In genomic region chr5:149586708-149587318, GRCh38 we compare ENCODE assay signal across 13 cellular contexts. TPM values are rescaled to one million over a fixed set of nuclear protein-coding genes. Genes with fewer than 3 reads are reported as not detected.
A peak's percentile ranks its signal among the peaks of the same experiment; 100 is the strongest.
DNase-seq lines count a peak whose midpoint lies in the region; ATAC-seq, FAIRE-seq and TF ChIP-seq lines count a peak whose summit lies in the region.
"Had no signal": no experiment of that assay in that cellular context is flagged by ENCODE, and none has a peak within 500 bp of the region (broad histone marks: within the 10 kb centered on the region; RNA-seq: fewer than 3 reads in every experiment).

No MANE protein-coding gene starts in this region.

- H3K4me3 ChIP-seq in LNCaP clone FGC (ENCODE audit: low read depth, low read length) (no peak overlapping the region), small intestine (ENCODE audit: low read depth in 1 of 2, low read length in 2 of 2) (no peak overlapping the region)
- H3K4me3 ChIP-seq: right lobe of liver had no signal

- 8 to 56% (median 30%) methylated on average over 1 of the region's 1 CpG for WGBS in small intestine, 3 donors

- no peaks in the 10 kb centered on the region for H3K36me3 ChIP-seq in small intestine (ENCODE audit: control insufficient read depth in 2 of 2, insufficient read depth in 2 of 2, low read length in 2 of 2)
- H3K36me3 ChIP-seq: right lobe of liver had no signal

- peak; percentile 52 for ATAC-seq in GM18870 (IDR thresholded peaks at IDR 0.05; ENCODE audit: unreplicated experiment)
- no peak for ATAC-seq in foreskin keratinocyte
- no peak for ATAC-seq in GM18873 (IDR thresholded peaks at IDR 0.05; ENCODE audit: low FRiP score, unreplicated experiment)

- H3K27ac ChIP-seq in foreskin keratinocyte = peak overlapping the region; percentile 58
- H3K27ac ChIP-seq in small intestine (ENCODE audit: low read depth in 1 of 2, low read length in 1 of 2) = peak overlapping the region; percentile 45 to 46
- H3K27ac ChIP-seq: right lobe of liver had no signal

- peak; percentile 37 for DNase-seq in LNCaP clone FGC (ENCODE audit: low read depth)
- DNase-seq in foreskin keratinocyte = peak in 1 of 2 donors; percentile 43
- peak; percentile 59 for DNase-seq in small intestine
- no peak for DNase-seq in GM20000 (ENCODE audit: low spot score)
- DNase-seq in NCI-H2171 treated with DMSO at 0.1 percent for 48 hours (lab: John Stamatoyannopoulos, UW) = no peak
- no peak for DNase-seq in NCI-H128 (lab: John Stamatoyannopoulos, UW; ENCODE audit: unreplicated experiment)
- DNase-seq: activated naive CD8-positive, alpha-beta T cell treated with anti-CD3 and anti-CD28 coated beads, Interleukin-2, amount 10 ng/mL, durations not matched to agents 7 days and 5 days; CD4-positive, alpha-beta memory T cell; NCI-H1105; NCI-H524; right lobe of liver had no signal

- H3K9me3 ChIP-seq in small intestine (ENCODE audit: control insufficient read depth, low read depth) = no peaks in the 10 kb centered on the region
- H3K9me3 ChIP-seq: right lobe of liver had no signal

- FAIRE-seq in small intestine (lab: Jason Lieb, UNC) = no peak

- no peak for TF ChIP-seq CTCF in LNCaP clone FGC (IDR thresholded peaks at IDR 0.05; ENCODE audit: control insufficient read depth, extremely low read depth, insufficient read depth)
- no peak for TF ChIP-seq CTCF in foreskin keratinocyte (conservative IDR thresholded peaks at IDR 0.05)
- TF ChIP-seq CTCF in GM20000 (IDR thresholded peaks at IDR 0.05; ENCODE audit: extremely low read depth, missing control alignments) = no peak

- H3K4me1 ChIP-seq in foreskin keratinocyte (peaks cover 10% of the 10 kb centered on the region), small intestine (ENCODE audit: control insufficient read depth in 2 of 2, insufficient read depth in 1 of 2, low read depth in 1 of 2, low read length in 1 of 2) (peaks cover 1 to 8% of the 10 kb centered on the region in 2 donors)

- H3K27me3 ChIP-seq in foreskin keratinocyte = no peaks in the 10 kb centered on the region
- no peaks in the 10 kb centered on the region for H3K27me3 ChIP-seq in small intestine (ENCODE audit: control insufficient read depth in 2 of 2, insufficient read depth in 2 of 2, low read length in 2 of 2)
- H3K27me3 ChIP-seq: right lobe of liver had no signal

RNA-seq across cellular contexts. Expression of gene ARHGEF37, which starts 5.5 kb away (rescaled TPM):
- total RNA-seq in foreskin keratinocyte = 2.6 and 2.7 TPM in 2 replicates
- 0.96 and 1.2 TPM in 2 replicates for polyA plus RNA-seq in foreskin keratinocyte
- polyA plus RNA-seq in small intestine = 1 to 10 TPM; 3.8 to 8.7 (median 4.2) TPM
- polyA plus RNA-seq: CD4-positive, alpha-beta memory T cell had no signal

RNA-seq across cellular contexts. Expression of gene CSNK1A1, which starts 35.6 kb away (rescaled TPM):
- 283 and 324 TPM in 2 replicates for total RNA-seq in foreskin keratinocyte
- polyA plus RNA-seq in foreskin keratinocyte (93.4 and 93.8 TPM in 2 replicates), small intestine (100 to 1,000 TPM in 1 of 3 donors, 10 to 100 TPM in 2; 58.6 to 105 (median 64.2) TPM)

Comparison
In these comparisons a context has a peak if more than half of its experiments do, and no peak if none do; other contexts are left out.
1. DNase-seq: peak in LNCaP clone FGC (single experiment) and small intestine (single experiment); none in GM20000 (single experiment), NCI-H2171 treated with DMSO at 0.1 percent for 48 hours (single experiment) and NCI-H128 (single experiment).